ENCODE assay signal across 14 cellular contexts in genomic region chr12:14390449-14390848, GRCh38. TPM values are rescaled to one million over a fixed set of nuclear protein-coding genes. Genes with fewer than 3 reads are reported as not detected.
DNase-seq lines count a peak whose midpoint lies in the region; ATAC-seq and TF ChIP-seq lines count a peak whose summit lies in the region.
"Had no signal": no experiment of that assay in that cellular context is flagged by ENCODE, and none has a peak within 500 bp of the region (broad histone marks: within the 10 kb centered on the region; RNA-seq: fewer than 3 reads in every experiment).

No MANE protein-coding gene starts in this region.

- H3K4me1 Mint-ChIP-seq in activated naive CD4-positive, alpha-beta T cell treated with anti-CD3 and anti-CD28 coated beads for 36 hours (ENCODE audit: low read depth): peaks cover 72% of the 10 kb centered on the region
- peaks cover 35% of the 10 kb centered on the region for H3K4me1 Mint-ChIP-seq in T-helper 17 cell

- no peaks in the 10 kb centered on the region for H3K27me3 ChIP-seq in gastroesophageal sphincter
- H3K27me3 ChIP-seq in testis: no peaks in the 10 kb centered on the region

- H3K36me3 Mint-ChIP-seq in activated naive CD4-positive, alpha-beta T cell treated with anti-CD3 and anti-CD28 coated beads for 36 hours (ENCODE audit: low read depth): peaks cover 56% of the 10 kb centered on the region
- peaks cover 3% of the 10 kb centered on the region for H3K36me3 Mint-ChIP-seq in T-helper 17 cell (ENCODE audit: low read depth)

- no peak for DNase-seq in activated naive CD4-positive, alpha-beta T cell treated with anti-CD3 and anti-CD28 coated beads for 36 hours
- DNase-seq in activated naive CD4-positive, alpha-beta T cell treated with anti-CD3 and anti-CD28 coated beads, Interleukin-2, amount 50 U/mL, for 16 hours: no peak
- no peak for DNase-seq in T-helper 17 cell
- DNase-seq in testis: no peak
- DNase-seq in stimulated activated CD4-positive, alpha-beta T cell treated with anti-CD3 and anti-CD28 coated beads, Interleukin-2, amount 100 ng/mL, for 24 hours: no peak
- no peak for DNase-seq in germinal center (ENCODE audit: low spot score)
- DNase-seq in GOT3 (lab: John Stamatoyannopoulos, UW): no peak
- DNase-seq: activated CD8-positive, alpha-beta memory T cell treated with anti-CD3 and anti-CD28 coated beads for 24 hours; erythroblast; NCI-H1694 treated with DMSO at 0.1 percent for 48 hours; NK-92 treated with Interleukin-12 subunit alpha and Interleukin-12 subunit beta, amount 100 ng/mL, for 24 hours had no signal

- no peak for TF ChIP-seq EP300 in gastroesophageal sphincter (IDR thresholded peaks at IDR 0.05)

- TF ChIP-seq CTCF in gastroesophageal sphincter (IDR thresholded peaks at IDR 0.05): no peak
- no peak for TF ChIP-seq CTCF in testis (IDR thresholded peaks at IDR 0.05)

- 71 to 85% methylated on average over 3 of the region's 3 CpGs for WGBS in gastroesophageal sphincter (ENCODE audit: low coverage in 1 of 2), 2 donors
- WGBS in testis, 2 donors: 50 to 65% methylated on average over 3 of the region's 3 CpGs

- H3K9me3 Mint-ChIP-seq in activated naive CD4-positive, alpha-beta T cell treated with anti-CD3 and anti-CD28 coated beads for 36 hours: no peaks in the 10 kb centered on the region

- no peak for ATAC-seq in T-helper 17 cell
- no peak for ATAC-seq in gastroesophageal sphincter
- ATAC-seq: sciatic nerve had no signal

- H3K27ac ChIP-seq in gastroesophageal sphincter: peak overlapping the region in 3 of 4 donors; percentile 47 to 62 (median 55)
- H3K27ac ChIP-seq in testis: peak overlapping the region; percentile 36 to 68

- H3K4me1 ChIP-seq in gastroesophageal sphincter: peaks cover 0 to 64% (median 9%) of the 10 kb centered on the region in 3 donors
- H3K4me1 ChIP-seq in testis: peaks cover 10% of the 10 kb centered on the region

- intact Hi-C loops in activated naive CD4-positive, alpha-beta T cell treated with anti-CD3 and anti-CD28 coated beads for 36 hours (cut with micrococcal nuclease): loop anchor here (5.0 kb wide), 1 partner anchor 1172 kb away; no protein-coding TSS in a partner anchor
- intact Hi-C loops in testis (cut with DNase I; ENCODE audit: low total_unique reads): no loop called here

- no peaks in the 10 kb centered on the region for H3K9me3 ChIP-seq in T-helper 17 cell (ENCODE audit: control insufficient read depth, low read length, poor library complexity, severe bottlenecking)
- peaks cover 0 to 3% (median 0%) of the 10 kb centered on the region in 3 donors for H3K9me3 ChIP-seq in gastroesophageal sphincter
- H3K9me3 ChIP-seq in testis: no peaks in the 10 kb centered on the region

- no peaks in the 10 kb centered on the region for H3K27me3 Mint-ChIP-seq in activated naive CD4-positive, alpha-beta T cell treated with anti-CD3 and anti-CD28 coated beads for 36 hours (ENCODE audit: low read depth)
- H3K27me3 Mint-ChIP-seq in T-helper 17 cell: no peaks in the 10 kb centered on the region
- H3K27me3 Mint-ChIP-seq: brain had no signal

- peak overlapping the region; percentile 80 for H3K4me3 Mint-ChIP-seq in activated naive CD4-positive, alpha-beta T cell treated with anti-CD3 and anti-CD28 coated beads for 36 hours
- peak overlapping the region; percentile 77 for H3K4me3 Mint-ChIP-seq in T-helper 17 cell

- H3K27ac Mint-ChIP-seq in activated naive CD4-positive, alpha-beta T cell treated with anti-CD3 and anti-CD28 coated beads for 36 hours: peak overlapping the region; percentile 97
- peak overlapping the region; percentile 98 for H3K27ac Mint-ChIP-seq in T-helper 17 cell

- H3K4me3 ChIP-seq in gastroesophageal sphincter: no peak overlapping the region
- no peak overlapping the region for H3K4me3 ChIP-seq in testis

- H3K36me3 ChIP-seq in gastroesophageal sphincter: peaks cover 0 to 5% of the 10 kb centered on the region in 2 donors
- H3K36me3 ChIP-seq in testis (ENCODE audit: low read depth, missing control alignments): no peaks in the 10 kb centered on the region

- TF ChIP-seq POLR2A in gastroesophageal sphincter (IDR thresholded peaks at IDR 0.05) (no peak), testis (IDR thresholded peaks at IDR 0.05) (no peak)

- CTCF ChIA-PET in activated naive CD4-positive, alpha-beta T cell treated with anti-CD3 and anti-CD28 coated beads for 36 hours (lab: Charles Lee): interaction anchor here (1.5 kb wide), 1 partner anchor 12 kb away, joined by 4 read pairs; no protein-coding TSS in a partner anchor

RNA-seq across cellular contexts. Expression of gene ATF7IP, which starts 25.0 kb away (rescaled TPM):
- total RNA-seq in activated naive CD4-positive, alpha-beta T cell treated with anti-CD3 and anti-CD28 coated beads for 36 hours: 100 to 1,000 TPM; 131 to 141 TPM
- 100 to 1,000 TPM; 153 to 164 TPM for total RNA-seq in T-helper 17 cell
- total RNA-seq in gastroesophageal sphincter: 10 to 100 TPM; 32.0 to 71.8 (median 32.7) TPM
- total RNA-seq in testis: 10 to 100 TPM; 77.1 to 84.6 TPM
- polyA plus RNA-seq in testis (ENCODE audit: insufficient read depth, low read depth, low replicate concordance): 71.0 TPM
